In the genomic region with DNA sequence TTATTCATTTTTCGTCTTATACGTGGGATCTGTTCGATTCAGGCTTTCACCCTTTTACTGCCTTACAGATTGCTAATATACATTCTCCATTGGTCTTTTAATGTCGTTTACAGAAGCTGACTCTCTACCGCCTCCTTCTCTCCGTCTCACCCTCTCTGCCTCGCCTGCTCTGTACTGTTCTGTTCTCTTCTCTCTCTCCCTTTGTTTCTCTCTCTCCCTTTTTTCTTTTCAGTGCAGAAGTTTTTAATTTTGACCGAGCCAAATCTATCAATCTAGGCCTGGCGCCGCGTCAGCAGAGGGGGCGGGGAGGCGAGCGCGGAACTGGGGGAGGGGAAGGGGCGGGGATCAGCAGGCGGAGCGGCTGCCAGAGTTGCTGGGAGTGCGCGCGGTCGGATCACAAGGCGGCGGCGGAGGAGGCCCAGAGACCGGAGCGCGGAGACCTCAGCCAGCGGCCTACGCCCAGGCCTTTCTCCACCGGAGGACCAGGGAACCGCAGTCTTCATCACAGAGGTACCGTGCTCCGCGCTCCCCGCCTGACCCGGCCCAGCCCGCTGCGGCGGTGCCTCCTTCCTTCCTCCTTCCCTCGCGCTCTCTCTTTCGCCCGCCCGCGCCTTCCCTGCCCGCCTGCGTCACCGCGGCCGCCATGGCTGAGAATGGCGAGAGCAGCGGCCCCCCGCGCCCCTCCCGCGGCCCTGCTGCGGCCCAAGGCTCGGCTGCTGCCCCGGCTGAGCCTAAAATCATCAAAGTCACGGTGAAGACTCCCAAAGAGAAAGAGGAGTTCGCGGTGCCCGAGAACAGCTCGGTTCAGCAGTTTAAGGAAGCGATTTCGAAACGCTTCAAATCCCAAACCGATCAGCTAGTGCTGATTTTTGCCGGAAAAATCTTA, we compare ENCODE assay signal across 8 cellular contexts. TPM values are rescaled to one million over a fixed set of nuclear protein-coding genes. Genes with fewer than 3 reads are reported as not detected.
A peak's percentile ranks its signal among the peaks of the same experiment; 100 is the strongest.
DNase-seq lines count a peak whose midpoint lies in the region; ATAC-seq and TF ChIP-seq lines count a peak whose summit lies in the region.

TSS of gene UBQLN2 (plus strand) at position 397 of the 886 bp plus-strand sequence. CDS start at position 644, 247 bp downstream.

- H2AFZ ChIP-seq in PC-9 = peak within 1 kb of the TSS; percentile 87

- peak within 1 kb of the TSS; percentile 93 for H3K27ac ChIP-seq in PC-9
- peak within 1 kb of the TSS; percentile 90 to 93 for H3K27ac ChIP-seq in esophagus (ENCODE audit: low read depth in 2 of 2, low read length in 1 of 2)
- peak within 1 kb of the TSS; percentile 93 for H3K27ac ChIP-seq in muscle layer of duodenum (ENCODE audit: low read length)

- no peaks in the 10 kb centered on the region for H3K27me3 ChIP-seq in PC-9 (ENCODE audit: insufficient read depth, low read depth)
- H3K27me3 ChIP-seq in esophagus (ENCODE audit: control insufficient read depth in 1 of 2, insufficient read depth in 2 of 2, low read length in 2 of 2) = no peaks in the 10 kb centered on the region
- H3K27me3 ChIP-seq in muscle layer of duodenum (ENCODE audit: low read depth, low read length) = no peaks in the 10 kb centered on the region

- CTCF ChIA-PET in PC-9 (lab: Charles Lee) = interaction anchor here (0.8 kb wide), 1 partner anchor 59 kb away, joined by 3 read pairs; no protein-coding TSS in a partner anchor

- H3K36me3 ChIP-seq in PC-9 (ENCODE audit: low read depth) (peaks cover 2% of the 10 kb centered on the region; the same call in 1 of the 2 replicates), esophagus (ENCODE audit: control insufficient read depth in 2 of 2, insufficient read depth in 2 of 2, low read length in 1 of 2) (no peaks in the 10 kb centered on the region), muscle layer of duodenum (ENCODE audit: control insufficient read depth in 1 of 2, insufficient read depth in 2 of 2, low read length in 2 of 2) (no peaks in the 10 kb centered on the region)

- in situ Hi-C loops in Caki2 (cut with HindIII; ENCODE audit: low pct_unique_long_range_greater_than_20kb, low sequenced_read_pairs) = no loop called here

- H3K9me3 ChIP-seq in PC-9 (ENCODE audit: insufficient read depth, low read depth) (no peaks in the 10 kb centered on the region), esophagus (ENCODE audit: control insufficient read depth in 2 of 2, insufficient read depth in 1 of 2, low read depth in 1 of 2, low read length in 1 of 2) (no peaks in the 10 kb centered on the region), muscle layer of duodenum (ENCODE audit: control insufficient read depth in 1 of 2, low read length in 2 of 2) (no peaks in the 10 kb centered on the region)

- H3K4me2 ChIP-seq in PC-9 = peak within 1 kb of the TSS; percentile 88

- DNase-seq in Caki2 (ENCODE audit: low read depth) (peak; percentile 71), HuH-7.5 (ENCODE audit: low spot score) (peak; percentile 13), PC-9 (peak; percentile 49 to 87)
- peak; percentile 78 for DNase-seq in activated T-cell treated with anti-CD3 and anti-CD28 coated beads, Interleukin-2, amount 50 U/mL, for 1 hour
- peak; percentile 50 to 74 for DNase-seq in stimulated activated CD8-positive, alpha-beta memory T cell treated with anti-CD3 and anti-CD28 coated beads, Interleukin-7, amount 100 ng/mL, for 4 hours (ENCODE audit: low read depth in 2 of 2)

- H3K79me2 ChIP-seq in PC-9 (ENCODE audit: low read depth) = peaks cover 49% of the 10 kb centered on the region

- ATAC-seq in GM21423 (IDR thresholded peaks at IDR 0.05; ENCODE audit: unreplicated experiment) = peak; percentile 71

- no TSS peak for BruUV-seq in PC-9 (replicated peaks; lab: Mats Ljungman, UMichigan)

- 0 to 17% methylated on average over 60 to 70 of the region's 70 CpGs for WGBS in esophagus, 2 donors

- no peaks in the 10 kb centered on the region for H3K9me2 ChIP-seq in PC-9 (ENCODE audit: insufficient read depth)

- intact Hi-C loops in PC-9 (cut with micrococcal nuclease; ENCODE audit: unreplicated experiment) = loop anchor here (1.0 to 5.0 kb wide), 5 partner anchors 59 to 451 kb away; partner anchors contain the start of gene NBDY

- POLR2A ChIA-PET in PC-9 (lab: Charles Lee; ENCODE audit: unreplicated experiment) = interaction anchor here (0.7 kb wide), 2 partner anchors 60 to 495 kb away, joined by 3 to 4 read pairs; no protein-coding TSS in a partner anchor

- 0 out of 2 replicates have a peak, but pooled peaks cover 7% of the 10 kb centered on the region for H3F3A ChIP-seq in PC-9 (ENCODE audit: insufficient read depth, low read depth)

- peaks cover 9% of the 10 kb centered on the region; the same call in 1 of the 2 replicates for H3K4me1 ChIP-seq in PC-9 (replicated peaks; ENCODE audit: insufficient read depth)
- no peaks in the 10 kb centered on the region for H3K4me1 ChIP-seq in esophagus (ENCODE audit: control insufficient read depth in 2 of 2, insufficient read depth in 2 of 2, low read length in 1 of 2)
- H3K4me1 ChIP-seq in muscle layer of duodenum (ENCODE audit: control insufficient read depth in 1 of 2, insufficient read depth in 2 of 2, low read length in 2 of 2) = peaks cover 0 to 5% of the 10 kb centered on the region in 2 donors

- H4K20me1 ChIP-seq in PC-9 (ENCODE audit: insufficient read depth) = peaks cover 35% of the 10 kb centered on the region

- peak; percentile 29; the same call in 1 of the 2 replicates for TF ChIP-seq CTCF in PC-9 (conservative IDR thresholded peaks at IDR 0.05)

- peak within 1 kb of the TSS; percentile 95 for H3K4me3 ChIP-seq in PC-9
- H3K4me3 ChIP-seq in esophagus (ENCODE audit: low read depth in 1 of 2, low read length in 2 of 2) = peak within 1 kb of the TSS; percentile 63 to 74
- peak within 1 kb of the TSS; percentile 84 to 92 for H3K4me3 ChIP-seq in muscle layer of duodenum (ENCODE audit: low read depth in 1 of 2, low read length in 2 of 2)

RNA-seq across cellular contexts. Expression of gene UBQLN2, which starts in this region (rescaled TPM):
- 1.4 and 3.7 TPM in 2 replicates for total RNA-seq in Caki2 (2014; rRNA removed; shearing (Covaris generic); ENCODE audit: low replicate concordance)
- 53.5 and 78.7 TPM in 2 replicates for total RNA-seq in PC-9 (2021)
- polyA plus RNA-seq in esophagus = 10 to 100 TPM in 1 of 2 donors, 1 to 10 TPM in 1; 5.4 to 15.2 TPM

Comparison
In these comparisons a context has a peak if more than half of its experiments do, and no peak if none do; other contexts are left out.
1. Peak in every context shown above with its lines: DNase-seq, ATAC-seq, H3K4me3 ChIP-seq and H3K27ac ChIP-seq.
2. RNA of gene UBQLN2 (total RNA-seq): 53.5 to 78.7 TPM in PC-9; 1.4 to 3.7 TPM in Caki2; every median in the first group is over 10 times any median in the second.
3. DNase-seq: peak in every context shown above with its lines; median percentile 78 in activated T-cell treated with anti-CD3 and anti-CD28 coated beads, Interleukin-2, amount 50 U/mL, for 1 hour; 71 in Caki2; 68 in PC-9; 62 in stimulated activated CD8-positive, alpha-beta memory T cell treated with anti-CD3 and anti-CD28 coated beads, Interleukin-7, amount 100 ng/mL, for 4 hours; 13 in HuH-7.5.